18 cellular contexts compared by ENCODE assay signal in genomic region chr13:100102042-100102441, GRCh38. TPM values are rescaled to one million over a fixed set of nuclear protein-coding genes. Genes with fewer than 3 reads are reported as not detected.
DNase-seq lines count a peak whose midpoint lies in the region; ATAC-seq, FAIRE-seq and TF ChIP-seq lines count a peak whose summit lies in the region.
"Had no signal": no experiment of that assay in that cellular context is flagged by ENCODE, and none has a peak within 500 bp of the region (broad histone marks: within the 10 kb centered on the region; RNA-seq: fewer than 3 reads in every experiment).

No MANE protein-coding gene starts in this region.

- dilution Hi-C loops in keratinocyte (cut with MboI; ENCODE audit: extremely low pct_ligation_motif_present, low sequenced_read_pairs) = no loop called here

- no peak overlapping the region for H3K4me3 ChIP-seq in keratinocyte (ENCODE audit: control insufficient read depth in 2 of 3, extremely low read depth in 1 of 3, insufficient read depth in 2 of 3, low read depth in 1 of 3, low read length in 3 of 3)
- H3K4me3 ChIP-seq: GM23248 had no signal

- peak overlapping the region; percentile 58 for H3K27ac Mint-ChIP-seq in progenitor cell of endocrine pancreas
- H3K27ac Mint-ChIP-seq: HFFc6 had no signal

- peaks cover 37% of the 10 kb centered on the region for H3K4me1 ChIP-seq in keratinocyte (ENCODE audit: control insufficient read depth, extremely low read depth, insufficient read depth, low read length)

- DNase-seq in H54 (ENCODE audit: insufficient read length, low spot score) (no peak), amniotic epithelial cell (ENCODE audit: low read depth) (peak; percentile 38), keratinocyte (ENCODE audit: low read depth, low spot score) (no peak), progenitor cell of endocrine pancreas (ENCODE audit: low spot score, unreplicated experiment) (no peak), NCI-H748 treated with DMSO at 0.1 percent for 48 hours (lab: John Stamatoyannopoulos, UW) (no peak)
- no peak for DNase-seq in activated CD4-positive, alpha-beta T cell treated with anti-CD3 and anti-CD28 coated beads for 48 hours
- DNase-seq: AML-193; Calu3; CD4-positive, CD25-positive, alpha-beta regulatory T cell; GM23248; HFFc6; Kasumi-1; NCI-H1417; NCI-H1930; NCI-H2171 treated with DMSO at 0.1 percent for 48 hours; SIG-M5 had no signal

- peaks cover 3% of the 10 kb centered on the region for H3K9me3 Mint-ChIP-seq in progenitor cell of endocrine pancreas (ENCODE audit: low read depth)
- H3K9me3 Mint-ChIP-seq: CD4-positive, CD25-positive, alpha-beta regulatory T cell; HFFc6 had no signal

- H3K79me2 ChIP-seq in keratinocyte (ENCODE audit: control insufficient read depth, insufficient read depth, low read length) = peaks cover 3% of the 10 kb centered on the region

- no peak overlapping the region for H3K4me3 Mint-ChIP-seq in progenitor cell of endocrine pancreas (ENCODE audit: low read depth)
- H3K4me3 Mint-ChIP-seq: CD4-positive, CD25-positive, alpha-beta regulatory T cell; HFFc6 had no signal

- peak; percentile 66 for FAIRE-seq in H54 (lab: Jason Lieb, UNC)
- FAIRE-seq in keratinocyte (lab: Jason Lieb, UNC) = peak; percentile 36
- FAIRE-seq: GM12891 had no signal

- H3K9ac ChIP-seq in keratinocyte (ENCODE audit: control insufficient read depth, extremely low read depth, insufficient read depth, low read length) = no peak overlapping the region
- H3K9ac ChIP-seq: GM23248 had no signal

- no peaks in the 10 kb centered on the region for H3K27me3 ChIP-seq in keratinocyte (ENCODE audit: control insufficient read depth, extremely low read depth, insufficient read depth, low read length)

- H3K4me1 Mint-ChIP-seq in progenitor cell of endocrine pancreas (ENCODE audit: low read depth) = peaks cover 23% of the 10 kb centered on the region

- ATAC-seq in GM19397 (IDR thresholded peaks at IDR 0.05; ENCODE audit: unreplicated experiment) = no peak

- H3K36me3 Mint-ChIP-seq in progenitor cell of endocrine pancreas (ENCODE audit: insufficient read depth) = peaks cover 17% of the 10 kb centered on the region

- no peaks in the 10 kb centered on the region for H3K9me1 ChIP-seq in keratinocyte (ENCODE audit: control insufficient read depth, extremely low read depth, insufficient read depth, low read length)

- H3K27me3 Mint-ChIP-seq in progenitor cell of endocrine pancreas = no peaks in the 10 kb centered on the region
- H3K27me3 Mint-ChIP-seq: CD4-positive, CD25-positive, alpha-beta regulatory T cell had no signal

- H4K20me1 ChIP-seq in keratinocyte (ENCODE audit: control insufficient read depth, extremely low read depth, insufficient read depth, low read length) = no peaks in the 10 kb centered on the region

- no peaks in the 10 kb centered on the region for H3K9me3 ChIP-seq in keratinocyte (ENCODE audit: control insufficient read depth, low read depth, low read length)

- H3K4me2 ChIP-seq in keratinocyte (ENCODE audit: control insufficient read depth, extremely low read depth, insufficient read depth, low read depth, low read length) = no peak overlapping the region

- H3K36me3 ChIP-seq in keratinocyte (ENCODE audit: control insufficient read depth in 2 of 2, extremely low read depth in 1 of 2, insufficient read depth in 2 of 2, low read length in 2 of 2) = no peaks in the 10 kb centered on the region

- no peak overlapping the region for H2AFZ ChIP-seq in keratinocyte (ENCODE audit: control insufficient read depth, low read length)
- H2AFZ ChIP-seq: GM23248 had no signal

- no peak for TF ChIP-seq POLR2A in H54 (IDR thresholded peaks at IDR 0.05; ENCODE audit: low read depth, low read length)

- H3K27ac ChIP-seq in keratinocyte (ENCODE audit: control insufficient read depth, insufficient read depth, low read length) = no peak overlapping the region
- H3K27ac ChIP-seq: GM23248 had no signal

- TF ChIP-seq CTCF in keratinocyte (optimal IDR thresholded peaks at IDR 0.05 in 1 of 3, IDR thresholded peaks at IDR 0.05 in 1 of 3, conservative IDR thresholded peaks at IDR 0.05 in 1 of 3; ENCODE audit: extremely low read depth in 1 of 3, insufficient read depth in 2 of 3, low read length in 3 of 3) = no peak
- no peak for TF ChIP-seq CTCF in progenitor cell of endocrine pancreas (IDR thresholded peaks at IDR 0.05; ENCODE audit: unreplicated experiment)

RNA-seq across cellular contexts. Expression of gene PCCA, which starts 13.1 kb away (rescaled TPM):
- 3.6 to 8.1 TPM (median 4.1 TPM) in 3 replicates for polyA plus RNA-seq in keratinocyte
- polyA plus RNA-seq in keratinocyte (2011; ENCODE audit: low read depth) = 15.5 TPM
- 2.8 and 5.8 TPM in 2 replicates for polyA plus RNA-seq in keratinocyte (2011; cell fraction: cytosol; rRNA removed)
- polyA plus RNA-seq in keratinocyte (2011; cell fraction: nucleus; rRNA removed) = 9.5 and 13.4 TPM in 2 replicates
- 8.0 and 10.0 TPM in 2 replicates for polyA plus RNA-seq in keratinocyte (2012; ENCODE audit: low replicate concordance)
- 1.2 to 24.2 TPM (median 12.8 TPM) in 3 replicates for polyA minus RNA-seq in keratinocyte
- 10.7 TPM for polyA minus RNA-seq in keratinocyte (2011; cell fraction: cytosol; rRNA and poly(A)+ RNA removed)
- 12.6 and 29.6 TPM in 2 replicates for polyA minus RNA-seq in keratinocyte (2011; cell fraction: nucleus; rRNA and poly(A)+ RNA removed)
- 48.1 and 50.4 TPM in 2 replicates for total RNA-seq in progenitor cell of endocrine pancreas
